ENCODE assay signal across 1 cellular context in genomic region chr11:66495401-66495844, GRCh38.
TF ChIP-seq lines count a peak whose summit lies in the region.

No MANE protein-coding gene starts in this region.

TF ChIP-seq in WTC11, 78 proteins besides CTCF, POLR2A, EP300 and RAD21 (continued from another document):
- TF ChIP-seq AFF4 (CRISPR knock-in tag; IDR thresholded peaks at IDR 0.05; ENCODE audit: borderline replicate concordance) (no peak), NR1H2 (CRISPR knock-in tag; IDR thresholded peaks at IDR 0.05) (no peak), ETV6 (CRISPR knock-in tag; IDR thresholded peaks at IDR 0.05) (no peak)
- TF ChIP-seq, protein P1, sequence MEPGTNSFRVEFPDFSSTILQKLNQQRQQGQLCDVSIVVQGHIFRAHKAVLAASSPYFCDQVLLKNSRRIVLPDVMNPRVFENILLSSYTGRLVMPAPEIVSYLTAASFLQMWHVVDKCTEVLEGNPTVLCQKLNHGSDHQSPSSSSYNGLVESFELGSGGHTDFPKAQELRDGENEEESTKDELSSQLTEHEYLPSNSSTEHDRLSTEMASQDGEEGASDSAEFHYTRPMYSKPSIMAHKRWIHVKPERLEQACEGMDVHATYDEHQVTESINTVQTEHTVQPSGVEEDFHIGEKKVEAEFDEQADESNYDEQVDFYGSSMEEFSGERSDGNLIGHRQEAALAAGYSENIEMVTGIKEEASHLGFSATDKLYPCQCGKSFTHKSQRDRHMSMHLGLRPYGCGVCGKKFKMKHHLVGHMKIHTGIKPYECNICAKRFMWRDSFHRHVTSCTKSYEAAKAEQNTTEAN (CRISPR knock-in tag; IDR thresholded peaks at IDR 0.05) = no peak
TF ChIP-seq in WTC11: peak in this region for 0.
